Comparison of ENCODE assay signal across 19 cellular contexts in genomic region chr2:229731363-229731762, GRCh38. TPM values are rescaled to one million over a fixed set of nuclear protein-coding genes. Genes with fewer than 3 reads are reported as not detected.
DNase-seq lines count a peak whose midpoint lies in the region; ATAC-seq, FAIRE-seq and TF ChIP-seq lines count a peak whose summit lies in the region.
"Had no signal": no experiment of that assay in that cellular context is flagged by ENCODE, and none has a peak within 500 bp of the region (broad histone marks: within the 10 kb centered on the region; RNA-seq: fewer than 3 reads in every experiment).

No MANE protein-coding gene starts in this region.

- H2BK5ac ChIP-seq in IMR-90 (ENCODE audit: low read depth, low read length, poor library complexity, severe bottlenecking) (no peak overlapping the region), H1 (ENCODE audit: low read depth, low read length) (no peak overlapping the region)

- TF ChIP-seq EP300 in A549 (IDR thresholded peaks at IDR 0.05) (no peak), H1 (IDR thresholded peaks at IDR 0.05; ENCODE audit: borderline replicate concordance in 1 of 2, low read depth in 2 of 2, low read length in 2 of 2) (no peak)

- in situ Hi-C loops in IMR-90 (cut with MboI; ENCODE audit: low sequenced_read_pairs): no loop called here

- H3K27ac Mint-ChIP-seq in CD8-positive, alpha-beta T cell: no peak overlapping the region
- H3K27ac Mint-ChIP-seq: CD4-positive, alpha-beta memory T cell; HFFc6 had no signal

- H3K4me2 ChIP-seq in A549 (no peak overlapping the region), IMR-90 (ENCODE audit: low read depth, low read length) (no peak overlapping the region), H1 (ENCODE audit: insufficient read depth in 1 of 2, low read depth in 2 of 2, low read length in 2 of 2) (no peak overlapping the region), parathyroid adenoma (ENCODE audit: low read length) (no peak overlapping the region)

- TF ChIP-seq RAD21 in A549 (conservative IDR thresholded peaks at IDR 0.05 in 1 of 2, IDR thresholded peaks at IDR 0.05 in 1 of 2) (no peak), IMR-90 (IDR thresholded peaks at IDR 0.05; ENCODE audit: low read length) (no peak), H1 (IDR thresholded peaks at IDR 0.05 in 1 of 2, conservative IDR thresholded peaks at IDR 0.05 in 1 of 2; ENCODE audit: low read depth in 2 of 2, low read length in 2 of 2) (no peak)

- no peak overlapping the region for H3K23ac ChIP-seq in IMR-90 (ENCODE audit: low read depth, low read length)
- H3K23ac ChIP-seq in H1 (ENCODE audit: insufficient read length): no peak overlapping the region

- H3K9ac ChIP-seq in IMR-90 (ENCODE audit: low read depth, low read length) (no peak overlapping the region), H1 (replicated peaks in 1 of 4; ENCODE audit: extremely low read depth in 1 of 4, low read depth in 3 of 4, low read length in 3 of 4) (no peak overlapping the region), parathyroid adenoma (no peak overlapping the region)
- H3K9ac ChIP-seq: GM23248 had no signal

- no peaks in the 10 kb centered on the region for H3K36me3 ChIP-seq in IMR-90 (ENCODE audit: control insufficient read depth, insufficient read depth, low read length)
- no peaks in the 10 kb centered on the region for H3K36me3 ChIP-seq in H1 (ENCODE audit: control insufficient read depth in 2 of 4, insufficient read depth in 4 of 4, low read length in 3 of 4)
- H3K36me3 ChIP-seq in parathyroid adenoma (ENCODE audit: control insufficient read depth, insufficient read depth, low read length): no peaks in the 10 kb centered on the region
- no peaks in the 10 kb centered on the region for H3K36me3 ChIP-seq in CD8-positive, alpha-beta T cell (ENCODE audit: insufficient read depth, low read length)
- H3K36me3 ChIP-seq: HAP-1 had no signal

- no peaks in the 10 kb centered on the region for H3K27me3 Mint-ChIP-seq in CD8-positive, alpha-beta T cell (ENCODE audit: low read depth)

- intact Hi-C loops in IMR-90 (cut with micrococcal nuclease): no loop called here
- intact Hi-C loops in CD8-positive, alpha-beta T cell (cut with DNase I, micrococcal nuclease): no loop called here

- DNase-seq in A549 (ENCODE audit: low read depth in 1 of 2, low spot score in 1 of 2): no peak
- no peak for DNase-seq in IMR-90
- no peak for DNase-seq in H1 (ENCODE audit: low read depth in 1 of 2, low spot score in 2 of 2)
- no peak for DNase-seq in stimulated activated naive CD4-positive, alpha-beta T cell (lab: John Stamatoyannopoulos, UW)
- DNase-seq in NCI-H748 treated with DMSO at 0.1 percent for 48 hours (lab: John Stamatoyannopoulos, UW): no peak
- no peak for DNase-seq in CD8-positive, alpha-beta T cell
- DNase-seq: 8988T; C1 segment of cervical spinal cord; Caco-2; CD4-positive, alpha-beta memory T cell; DMS153; DND-41 had no signal

- H4K91ac ChIP-seq in IMR-90 (ENCODE audit: insufficient read depth, low read depth, low read length) (no peak overlapping the region), H1 (replicated peaks; ENCODE audit: insufficient read length, low read length) (no peak overlapping the region)

- no peaks in the 10 kb centered on the region for H3K4me1 Mint-ChIP-seq in CD8-positive, alpha-beta T cell (ENCODE audit: low read depth)
- H3K4me1 Mint-ChIP-seq: CD4-positive, alpha-beta memory T cell had no signal

- H4K20me1 ChIP-seq in IMR-90 (ENCODE audit: insufficient read depth, low read length) (no peaks in the 10 kb centered on the region), H1 (replicated peaks in 1 of 2; ENCODE audit: control insufficient read depth in 1 of 2, insufficient read depth in 2 of 2, low read length in 2 of 2) (no peaks in the 10 kb centered on the region)

- H2AK5ac ChIP-seq in IMR-90 (ENCODE audit: low read depth, low read length): no peak overlapping the region
- no peak overlapping the region for H2AK5ac ChIP-seq in H1 (ENCODE audit: low read depth, low read length)

- CTCF ChIA-PET in A549 (lab: Yijun Ruan, JAX) (no interaction called here), IMR-90 (lab: Yijun Ruan, JAX) (no interaction called here), H1 (lab: Charles Lee; ENCODE audit: partially characterized antibody) (interaction anchor here (2.1 kb wide), 1 partner anchor 15 kb away, joined by 8 read pairs; no protein-coding TSS in a partner anchor)
- CTCF ChIA-PET in CD8-positive, alpha-beta T cell (lab: Charles Lee): no interaction called here

- no peak for TF ChIP-seq POLR2A in A549 (IDR thresholded peaks at IDR 0.05; ENCODE audit: low read length)
- TF ChIP-seq POLR2A in IMR-90 (IDR thresholded peaks at IDR 0.05; ENCODE audit: low read depth, low read length): no peak
- TF ChIP-seq POLR2A in H1 (IDR thresholded peaks at IDR 0.05; ENCODE audit: control extremely low read depth in 1 of 2, low read depth in 2 of 2, low read length in 2 of 2): no peak

- H3K4me1 ChIP-seq in A549 (peaks cover 6% of the 10 kb centered on the region), IMR-90 (ENCODE audit: control insufficient read depth, insufficient read depth, low read length) (peaks cover 4% of the 10 kb centered on the region; the same call in 1 of the 2 replicates), H1 (replicated peaks in 1 of 4; ENCODE audit: control insufficient read depth in 3 of 4, insufficient read depth in 4 of 4, low read length in 3 of 4) (peaks cover 4 to 12% (median 8%) of the 10 kb centered on the region in 4 experiments), parathyroid adenoma (peaks cover 8% of the 10 kb centered on the region)
- no peaks in the 10 kb centered on the region for H3K4me1 ChIP-seq in CD8-positive, alpha-beta T cell (ENCODE audit: insufficient read depth, low read length)

- FAIRE-seq in A549 (lab: Jason Lieb, UNC): no peak
- no peak for FAIRE-seq in H1 (lab: Jason Lieb, UNC)
- FAIRE-seq: G401.6, GM12892, H54 had no signal

- H2BK120ac ChIP-seq in IMR-90 (ENCODE audit: low read depth, low read length): no peak overlapping the region
- no peak overlapping the region for H2BK120ac ChIP-seq in H1 (replicated peaks; ENCODE audit: low read depth, low read length)

- H3K18ac ChIP-seq in IMR-90 (ENCODE audit: low read depth, low read length) (no peak overlapping the region), H1 (ENCODE audit: extremely low read depth, low read length) (no peak overlapping the region)

- ATAC-seq in A549: no peak
- no peak for ATAC-seq in IMR-90 (ENCODE audit: low read depth)
- no peak for ATAC-seq in CD8-positive, alpha-beta T cell

- no TSS peak for BruUV-seq in IMR-90 (replicated peaks; lab: Mats Ljungman, UMichigan)

- POLR2A ChIA-PET in A549 (lab: Yijun Ruan, JAX) (no interaction called here), IMR-90 (lab: Charles Lee; ENCODE audit: unreplicated experiment) (no interaction called here), H1 (lab: Charles Lee; ENCODE audit: partially characterized antibody) (no interaction called here)
- POLR2A ChIA-PET in CD8-positive, alpha-beta T cell (lab: Charles Lee): no interaction called here

- H4K5ac ChIP-seq in IMR-90 (ENCODE audit: low read depth, low read length): no peak overlapping the region
- no peak overlapping the region for H4K5ac ChIP-seq in H1 (ENCODE audit: insufficient read length, low read depth, low read length)

- H3K79me1 ChIP-seq in IMR-90 (ENCODE audit: low read depth in 1 of 2, low read length in 2 of 2) (no peaks in the 10 kb centered on the region), H1 (ENCODE audit: low read depth, low read length) (no peaks in the 10 kb centered on the region)

- H3K14ac ChIP-seq in IMR-90 (replicated peaks; ENCODE audit: low read depth, low read length): no peak overlapping the region
- H3K14ac ChIP-seq in H1 (ENCODE audit: insufficient read length): no peak overlapping the region

- no peaks in the 10 kb centered on the region for H3K36me3 Mint-ChIP-seq in CD8-positive, alpha-beta T cell
- H3K36me3 Mint-ChIP-seq: CD4-positive, alpha-beta memory T cell had no signal

- no peak overlapping the region for H4K8ac ChIP-seq in IMR-90 (ENCODE audit: low read depth in 2 of 2, low read length in 2 of 2)
- H4K8ac ChIP-seq in H1 (ENCODE audit: extremely low read depth, insufficient read depth, low read length): no peak overlapping the region

- peak overlapping the region; percentile 22; the same call in 1 of the 2 replicates for H2BK12ac ChIP-seq in H1 (ENCODE audit: low read depth, low read length)

- 83% methylated on average over 5 of the region's 5 CpGs for WGBS in A549 (ENCODE audit: missing lambda C conversion rate)
- WGBS in IMR-90 (ENCODE audit: extremely low coverage in 2 of 2, insufficient read length in 1 of 2), 2 experiments: no CpG with 5 or more reads among the region's 5 CpGs
- WGBS in H1 (ENCODE audit: extremely low coverage in 1 of 2, insufficient coverage in 1 of 2, insufficient read length in 1 of 2, insufficient replicate concordance in 2 of 2, low coverage in 1 of 2, low lambda C conversion rate in 2 of 2, missing lambda C conversion rate in 1 of 2), 2 experiments: 81% methylated on average over 5 of the region's 5 CpGs; no CpG with 5 or more reads in 1 of the 2 experiments

- peaks cover 4% of the 10 kb centered on the region; the same call in 1 of the 2 replicates for H3K23me2 ChIP-seq in H1 (ENCODE audit: low read depth, low read length)

- no peaks in the 10 kb centered on the region for H3K9me1 ChIP-seq in IMR-90 (ENCODE audit: insufficient read depth, low read length)

- no peak overlapping the region for H2BK15ac ChIP-seq in IMR-90 (ENCODE audit: low read depth, low read length)
- H2BK15ac ChIP-seq in H1 (ENCODE audit: low read length): no peak overlapping the region

- dilution Hi-C loops in IMR-90 (cut with HindIII; ENCODE audit: low sequenced_read_pairs, unreplicated experiment): no loop called here

- H2BK20ac ChIP-seq in IMR-90 (ENCODE audit: low read depth, low read length) (no peak overlapping the region), H1 (ENCODE audit: low read length) (no peak overlapping the region)

- H3K79me2 ChIP-seq in H1 (ENCODE audit: control insufficient read depth in 1 of 2, insufficient read depth in 2 of 2, low read length in 2 of 2) (no peaks in the 10 kb centered on the region), parathyroid adenoma (no peaks in the 10 kb centered on the region)

- H3K4ac ChIP-seq in IMR-90 (ENCODE audit: low read depth, low read length): no peak overlapping the region
- H3K4ac ChIP-seq in H1 (replicated peaks; ENCODE audit: insufficient read length, low read depth, low read length): no peak overlapping the region

- TF ChIP-seq CTCF in A549 (IDR thresholded peaks at IDR 0.05): no peak
- no peak for TF ChIP-seq CTCF in IMR-90 (conservative IDR thresholded peaks at IDR 0.05; ENCODE audit: low read depth, low read length)
- TF ChIP-seq CTCF in H1 (IDR thresholded peaks at IDR 0.05; ENCODE audit: control extremely low read depth in 1 of 3, insufficient read depth in 1 of 3, low read depth in 1 of 3, low read length in 3 of 3): no peak
- TF ChIP-seq CTCF in parathyroid adenoma (IDR thresholded peaks at IDR 0.05): no peak
- TF ChIP-seq CTCF in CD8-positive, alpha-beta T cell (IDR thresholded peaks at IDR 0.05): no peak

- H2AK9ac ChIP-seq in IMR-90 (replicated peaks; ENCODE audit: low read depth, low read length, poor library complexity): no peak overlapping the region

- no peak overlapping the region for H3K4me3 ChIP-seq in A549
- no peak overlapping the region for H3K4me3 ChIP-seq in IMR-90 (ENCODE audit: insufficient read depth, low read depth, low read length)
- no peak overlapping the region for H3K4me3 ChIP-seq in H1 (ENCODE audit: extremely low read depth in 1 of 4, insufficient read depth in 2 of 4, low read depth in 3 of 4, low read length in 4 of 4)
- no peak overlapping the region for H3K4me3 ChIP-seq in parathyroid adenoma (ENCODE audit: low read depth, low read length)
- H3K4me3 ChIP-seq in CD8-positive, alpha-beta T cell (ENCODE audit: low read depth, low read length): no peak overlapping the region
- H3K4me3 ChIP-seq: GM23248, HAP-1 had no signal

- H2AFZ ChIP-seq in IMR-90 (replicated peaks; ENCODE audit: low read length, poor library complexity): no peak overlapping the region
- no peak overlapping the region for H2AFZ ChIP-seq in H1 (ENCODE audit: low read length)
- peak overlapping the region; percentile 25 for H2AFZ ChIP-seq in parathyroid adenoma
- H2AFZ ChIP-seq: GM23248 had no signal

- H3K9me3 ChIP-seq in A549 (no peaks in the 10 kb centered on the region; the same call in 2 of the 3 replicates), IMR-90 (ENCODE audit: control insufficient read depth, insufficient read depth, low read length) (no peaks in the 10 kb centered on the region), H1 (ENCODE audit: insufficient read depth in 2 of 2, low read depth in 1 of 2, low read length in 1 of 2) (peaks cover 0 to 4% of the 10 kb centered on the region in 2 experiments; a peak in 2 of 4 replicates), parathyroid adenoma (ENCODE audit: control insufficient read depth, low read length) (no peaks in the 10 kb centered on the region)
- no peaks in the 10 kb centered on the region for H3K9me3 ChIP-seq in CD8-positive, alpha-beta T cell (ENCODE audit: low read length)
- H3K9me3 ChIP-seq: Caco-2, HAP-1 had no signal

- no peak overlapping the region for H3K27ac ChIP-seq in A549
- H3K27ac ChIP-seq in IMR-90 (ENCODE audit: insufficient read depth, low read length): no peak overlapping the region
- H3K27ac ChIP-seq in H1 (ENCODE audit: low read depth, low read length): no peak overlapping the region
- peak overlapping the region; percentile 2 for H3K27ac ChIP-seq in parathyroid adenoma
- H3K27ac ChIP-seq in CD8-positive, alpha-beta T cell (ENCODE audit: low read depth, low read length): no peak overlapping the region
- H3K27ac ChIP-seq: GM23248 had no signal

- H3K27me3 ChIP-seq in IMR-90 (ENCODE audit: control insufficient read depth, insufficient read depth, low read length) (no peaks in the 10 kb centered on the region), H1 (replicated peaks in 1 of 4; ENCODE audit: control insufficient read depth in 3 of 4, extremely low read depth in 1 of 4, insufficient read depth in 3 of 4, low read length in 3 of 4) (0 out of 7 replicates have a peak, but pooled peaks cover 0 to 2% (median 0%) of the 10 kb centered on the region in 4 experiments), parathyroid adenoma (ENCODE audit: control insufficient read depth, insufficient read depth, low read length) (no peaks in the 10 kb centered on the region)
- H3K27me3 ChIP-seq in CD8-positive, alpha-beta T cell (ENCODE audit: insufficient read depth, low read length): no peaks in the 10 kb centered on the region

- H3K56ac ChIP-seq in IMR-90 (ENCODE audit: extremely low read depth, insufficient read depth, low read length) (no peak overlapping the region), H1 (replicated peaks; ENCODE audit: insufficient read length, low read depth, low read length) (no peak overlapping the region)

- H3K4me3 Mint-ChIP-seq in CD8-positive, alpha-beta T cell: no peak overlapping the region
- H3K4me3 Mint-ChIP-seq: CD4-positive, alpha-beta memory T cell; HFFc6 had no signal

- no peaks in the 10 kb centered on the region for H3K9me3 Mint-ChIP-seq in CD8-positive, alpha-beta T cell
- H3K9me3 Mint-ChIP-seq: HFFc6 had no signal

RNA-seq across cellular contexts. Expression of gene DNER, which starts 17.0 kb away (rescaled TPM):
- polyA plus RNA-seq in A549 (2011; rRNA removed) (0.34 and 0.45 TPM in 2 replicates), A549 (2017; fragmentation: RNase III; extraction: RNeasy Plus Mini Kit Qiagen cat#74134 plus additional on column Dnase treatment) (2.5 to 4.2 TPM (median 3.8 TPM) in 3 replicates), IMR-90 (2012; rRNA removed) (0.14 and 0.20 TPM in 2 replicates), H1 (2011; rRNA removed) (6.8 and 7.7 TPM in 2 replicates)
- polyA plus RNA-seq in A549 (2012; cell fraction: cytosol; rRNA removed): 0.36 and 0.40 TPM in 2 replicates
- 0.68 and 0.91 TPM in 2 replicates for polyA plus RNA-seq in A549 (2012; cell fraction: nucleus; rRNA removed)
- polyA minus RNA-seq in A549 (2011; rRNA and poly(A)+ RNA removed): 0.73 and 0.74 TPM in 2 replicates
- under 0.01 TPM in 2 replicates for total RNA-seq in IMR-90 (2012; rRNA removed)
- polyA plus RNA-seq in IMR-90 (2012; cell fraction: cytosol; rRNA removed): 0.05 and 0.09 TPM in 2 replicates
- polyA plus RNA-seq in IMR-90 (2012; cell fraction: nucleus; rRNA removed; ENCODE audit: low replicate concordance): 0.08 and 0.10 TPM in 2 replicates
- 14.6 and 16.3 TPM in 2 replicates for total RNA-seq in H1 (2021; fragmentation: NEBNext Ultra II Directional; extraction: Animal tissue kit (Norgen Biotek cat#: 25700))
- 6.6 TPM for polyA plus RNA-seq in H1 (2011; cell fraction: cytosol; rRNA removed)
- polyA plus RNA-seq in H1 (2011; cell fraction: nucleus; rRNA removed): 10.0 TPM
- polyA plus RNA-seq in H1 (2012, experiment 1 of 2): 8.5 to 10.0 TPM (median 9.2 TPM) in 4 replicates
- 4.5 TPM for polyA plus RNA-seq in H1 (2012, experiment 2 of 2)
- polyA plus RNA-seq in H1 (2013, experiment 1 of 2): 11.9 TPM
- 12.6 TPM for polyA plus RNA-seq in H1 (2013, experiment 2 of 2)
- polyA minus RNA-seq in H1 (2011; rRNA and poly(A)+ RNA removed): 9.4 and 13.4 TPM in 2 replicates
- 7.3 TPM for polyA minus RNA-seq in H1 (2011; cell fraction: cytosol; rRNA and poly(A)+ RNA removed)
- polyA minus RNA-seq in H1 (2011; cell fraction: nucleus; rRNA and poly(A)+ RNA removed): 7.0 TPM
- not detected for total RNA-seq in CD8-positive, alpha-beta T cell
- total RNA-seq: Caco-2; CD4-positive, alpha-beta memory T cell had no signal
- polyA plus RNA-seq: CD4-positive, alpha-beta memory T cell had no signal

Comparison
In these comparisons a context has a peak if more than half of its experiments do, and no peak if none do; other contexts are left out.
1. RNA of gene DNER, which starts 17.0 kb away (total RNA-seq): 14.6 to 16.3 TPM in H1; under 0.01 TPM in IMR-90 and not detected in CD8-positive, alpha-beta T cell; every median in the first group is over 10 times any median in the second.
2. Of the 18 proteins assayed by ChIP-seq in both H1 and A549: peak only in H1: none; only in A549: MAFK; in both: none; in neither: 17.